10 cellular contexts compared by ENCODE assay signal in genomic region chr3:58388550-58389061, GRCh38. TPM values are rescaled to one million over a fixed set of nuclear protein-coding genes. Genes with fewer than 3 reads are reported as not detected.
DNase-seq lines count a peak whose midpoint lies in the region; ATAC-seq and TF ChIP-seq lines count a peak whose summit lies in the region.
"Had no signal": no experiment of that assay in that cellular context is flagged by ENCODE, and none has a peak within 500 bp of the region (broad histone marks: within the 10 kb centered on the region; RNA-seq: fewer than 3 reads in every experiment).

No MANE protein-coding gene starts in this region.

- no peaks in the 10 kb centered on the region for H3K27me3 Mint-ChIP-seq in activated T-cell treated with anti-CD3 and anti-CD28 coated beads, Interleukin-2, amount 50 U/mL, for 72 hours (ENCODE audit: low read depth)

- H3K4me1 ChIP-seq in mucosa of descending colon (ENCODE audit: low read depth) = peaks cover 3% of the 10 kb centered on the region

- peak; percentile 27 for ATAC-seq in mucosa of descending colon
- no peak for ATAC-seq in activated T-cell treated with anti-CD3 and anti-CD28 coated beads, Interleukin-2, amount 50 U/mL, for 72 hours (replicated peaks in 1 of 2)
- no peak for ATAC-seq in HG03439 (IDR thresholded peaks at IDR 0.05; ENCODE audit: unreplicated experiment)
- ATAC-seq in HG03108 (IDR thresholded peaks at IDR 0.05; ENCODE audit: unreplicated experiment) = no peak

- no peaks in the 10 kb centered on the region for H3K36me3 ChIP-seq in mucosa of descending colon (ENCODE audit: low read depth)

- H3K9me3 Mint-ChIP-seq in activated T-cell treated with anti-CD3 and anti-CD28 coated beads, Interleukin-2, amount 50 U/mL, for 72 hours = no peaks in the 10 kb centered on the region

- intact Hi-C loops in mucosa of descending colon (cut with DNase I, micrococcal nuclease) = no loop called here

- DNase-seq in AG08395 (ENCODE audit: low spot score) (peak; percentile 87), NCI-H1694 (lab: John Stamatoyannopoulos, UW) (peak; percentile 10), epidermal melanocyte (ENCODE audit: insufficient read length, low spot score) (peak; percentile 67), mucosa of descending colon (no peak)
- no peak for DNase-seq in activated CD4-positive, alpha-beta T cell treated with anti-CD3 and anti-CD28 coated beads for 4 hours
- DNase-seq in activated T-cell treated with anti-CD3 and anti-CD28 coated beads, Interleukin-2, amount 50 U/mL, for 72 hours = no peak
- DNase-seq: effector memory CD4-positive, alpha-beta T cell; KG1 had no signal

- no peak overlapping the region for H3K27ac Mint-ChIP-seq in activated T-cell treated with anti-CD3 and anti-CD28 coated beads, Interleukin-2, amount 50 U/mL, for 72 hours

- H3K4me3 ChIP-seq in mucosa of descending colon = no peak overlapping the region

- H3K4me1 Mint-ChIP-seq in activated T-cell treated with anti-CD3 and anti-CD28 coated beads, Interleukin-2, amount 50 U/mL, for 72 hours (ENCODE audit: low read depth) = no peaks in the 10 kb centered on the region

- H3K36me3 Mint-ChIP-seq in activated T-cell treated with anti-CD3 and anti-CD28 coated beads, Interleukin-2, amount 50 U/mL, for 72 hours (ENCODE audit: insufficient read depth in 2 of 2) = peaks cover 7 to 13% of the 10 kb centered on the region in 2 donors

- no peak for TF ChIP-seq CTCF in mucosa of descending colon (IDR thresholded peaks at IDR 0.05)

- no peak overlapping the region for H3K4me3 Mint-ChIP-seq in activated T-cell treated with anti-CD3 and anti-CD28 coated beads, Interleukin-2, amount 50 U/mL, for 72 hours

- H3K9me3 ChIP-seq in mucosa of descending colon = no peaks in the 10 kb centered on the region

RNA-seq across cellular contexts. Expression of gene PDHB, which starts 45.0 kb away (rescaled TPM):
- 10 to 100 TPM; 65.0 to 69.6 (median 66.6) TPM for total RNA-seq in mucosa of descending colon
- 10 to 100 TPM; 36.9 to 40.5 TPM for total RNA-seq in activated T-cell treated with anti-CD3 and anti-CD28 coated beads, Interleukin-2, amount 50 U/mL, for 72 hours

RNA-seq across cellular contexts. Expression of gene PXK, which starts 55.9 kb away (rescaled TPM):
- 10 to 100 TPM; 14.5 to 33.4 (median 19.5) TPM for total RNA-seq in mucosa of descending colon
- 10 to 100 TPM; 76.1 to 79.0 TPM for total RNA-seq in activated T-cell treated with anti-CD3 and anti-CD28 coated beads, Interleukin-2, amount 50 U/mL, for 72 hours

Comparison
In these comparisons a context has a peak if more than half of its experiments do, and no peak if none do; other contexts are left out.
1. DNase-seq: peak in AG08395 (single experiment), NCI-H1694 (single experiment) and epidermal melanocyte (single experiment); none in mucosa of descending colon (0 of 3), activated CD4-positive, alpha-beta T cell treated with anti-CD3 and anti-CD28 coated beads for 4 hours (0 of 2) and activated T-cell treated with anti-CD3 and anti-CD28 coated beads, Interleukin-2, amount 50 U/mL, for 72 hours (0 of 2).